ENCODE assay signal across 31 cellular contexts in genomic region chr15:52660192-52660591, GRCh38.
"Had no signal": no experiment of that assay in that cellular context is flagged by ENCODE, and none has a peak within 500 bp of the region (broad histone marks: within the 10 kb centered on the region; RNA-seq: fewer than 3 reads in every experiment).

No MANE protein-coding gene starts in this region.

- H3K27me3 Mint-ChIP-seq: activated CD4-positive, alpha-beta T cell treated with anti-CD3 and anti-CD28 coated beads for 36 hours; activated CD4-positive, alpha-beta T cell treated with anti-CD3 and anti-CD28 coated beads, Interleukin-2, amount 10 ng/mL, durations not matched to agents 7 days and 5 days; activated naive CD4-positive, alpha-beta T cell treated with anti-CD3 and anti-CD28 coated beads, Interleukin-2, amount 50 U/mL, for 24 hours; activated naive CD8-positive, alpha-beta T cell treated with anti-CD3 and anti-CD28 coated beads, Interleukin-2, amount 10 ng/mL, durations not matched to agents 7 days and 5 days; activated T-cell treated with anti-CD3 and anti-CD28 coated beads, Interleukin-2, amount 50 U/mL, for 24 hours had no signal

- H3K27ac Mint-ChIP-seq: activated CD4-positive, alpha-beta T cell treated with anti-CD3 and anti-CD28 coated beads for 36 hours; activated CD4-positive, alpha-beta T cell treated with anti-CD3 and anti-CD28 coated beads, Interleukin-2, amount 10 ng/mL, durations not matched to agents 7 days and 5 days; activated CD8-positive, alpha-beta T cell treated with anti-CD3 and anti-CD28 coated beads, Interleukin-2, amount 10 ng/mL, durations not matched to agents 7 days and 5 days; activated naive CD4-positive, alpha-beta T cell treated with anti-CD3 and anti-CD28 coated beads, Interleukin-2, amount 50 U/mL, for 24 hours; activated naive CD8-positive, alpha-beta T cell treated with anti-CD3 and anti-CD28 coated beads, Interleukin-2, amount 10 ng/mL, durations not matched to agents 7 days and 5 days; activated T-cell treated with anti-CD3 and anti-CD28 coated beads, Interleukin-2, amount 50 U/mL, for 24 hours; activated T-helper 2 cell treated with anti-CD3 and anti-CD28 coated beads, Interferon-gamma antibody, Interleukin-2, Interleukin-4, amounts not matched to agents 10 μg/mL and 5 μg/mL and 100 μg/mL, durations not matched to agents 14 hours and 24 hours and 36 hours; T-helper 1 cell treated with Interleukin-12 subunit alpha and Interleukin-12 subunit beta and Interleukin-4 antibody, amounts not matched to agents 30 μg/mL and 1 μg/mL, for 36 hours; T-helper 2 cell treated with Interferon-gamma antibody and Interleukin-4, amounts not matched to agents 5 μg/mL and 100 μg/mL, for 36 hours had no signal

- H3K4me1 ChIP-seq: SJCRH30 had no signal

- FAIRE-seq: TTC549 had no signal

- ATAC-seq: activated CD4-positive, alpha-beta T cell treated with anti-CD3 and anti-CD28 coated beads for 36 hours; activated CD4-positive, CD25-positive, alpha-beta regulatory T cell treated with anti-CD3 and anti-CD28 coated beads, Interleukin-2, amount 50 U/mL, for 24 hours; activated CD8-positive, alpha-beta T cell treated with anti-CD3 and anti-CD28 coated beads, Interleukin-2, amount 10 ng/mL, durations not matched to agents 7 days and 5 days; Panc1 had no signal

- H3K9me3 ChIP-seq: ascending aorta, breast epithelium, SJCRH30 had no signal

- H3K27ac ChIP-seq: ascending aorta, SJCRH30, SK-N-MC had no signal

- H3K27me3 ChIP-seq: ascending aorta, breast epithelium, SJCRH30 had no signal

- H3K4me3 Mint-ChIP-seq: activated CD4-positive, alpha-beta T cell treated with anti-CD3 and anti-CD28 coated beads for 36 hours; activated CD4-positive, alpha-beta T cell treated with anti-CD3 and anti-CD28 coated beads, Interleukin-2, amount 10 ng/mL, durations not matched to agents 7 days and 5 days; activated CD8-positive, alpha-beta T cell treated with anti-CD3 and anti-CD28 coated beads, Interleukin-2, amount 10 ng/mL, durations not matched to agents 7 days and 5 days; activated naive CD4-positive, alpha-beta T cell treated with anti-CD3 and anti-CD28 coated beads, Interleukin-2, amount 50 U/mL, for 24 hours; activated naive CD8-positive, alpha-beta T cell treated with anti-CD3 and anti-CD28 coated beads, Interleukin-2, amount 10 ng/mL, durations not matched to agents 7 days and 5 days; activated T-cell treated with anti-CD3 and anti-CD28 coated beads, Interleukin-2, amount 50 U/mL, for 24 hours; T-helper 1 cell treated with Interleukin-12 subunit alpha and Interleukin-12 subunit beta and Interleukin-4 antibody, amounts not matched to agents 30 μg/mL and 1 μg/mL, for 36 hours; T-helper 2 cell treated with Interferon-gamma antibody and Interleukin-4, amounts not matched to agents 5 μg/mL and 100 μg/mL, for 36 hours had no signal

- H3K36me3 ChIP-seq: SJCRH30 had no signal

- H3K4me3 ChIP-seq: ascending aorta, breast epithelium, SJCRH30, SK-N-MC had no signal

- DNase-seq: activated CD4-positive, alpha-beta T cell treated with anti-CD3 and anti-CD28 coated beads for 36 hours; activated CD4-positive, alpha-beta T cell treated with anti-CD3 and anti-CD28 coated beads, Interleukin-2, amount 10 ng/mL, durations not matched to agents 7 days and 5 days; activated CD4-positive, alpha-beta T cell treated with anti-CD3 and anti-CD28 coated beads, Interleukin-2, amount 50 U/mL, for 48 hours; activated CD8-positive, alpha-beta T cell treated with anti-CD3 and anti-CD28 coated beads, Interleukin-2, amount 10 ng/mL, durations not matched to agents 7 days and 5 days; activated gamma-delta T cell; activated naive CD4-positive, alpha-beta T cell treated with Interleukin-2 at 50 U/mL for 16 hours; activated naive CD8-positive, alpha-beta T cell treated with anti-CD3 and anti-CD28 coated beads, Interleukin-2, amount 10 ng/mL, durations not matched to agents 7 days and 5 days; activated T-cell treated with anti-CD3 and anti-CD28 coated beads, Interleukin-2, amount 50 U/mL, for 24 hours; amygdala; KBM-7; NCI-H1105; NCI-H1417 treated with DMSO at 0.1 percent for 48 hours; NCI-H1694; NCI-H1930; NCI-H2081 treated with DMSO at 0.1 percent for 48 hours; NCI-H226; NCI-H446 treated with DMSO at 0.1 percent for 48 hours; NCI-H524; NCI-H69; SHP77; SJCRH30 had no signal

- H3K9me3 Mint-ChIP-seq: activated CD4-positive, alpha-beta T cell treated with anti-CD3 and anti-CD28 coated beads, Interleukin-2, amount 10 ng/mL, durations not matched to agents 7 days and 5 days; activated naive CD4-positive, alpha-beta T cell treated with anti-CD3 and anti-CD28 coated beads, Interleukin-2, amount 50 U/mL, for 24 hours; activated naive CD8-positive, alpha-beta T cell treated with anti-CD3 and anti-CD28 coated beads, Interleukin-2, amount 10 ng/mL, durations not matched to agents 7 days and 5 days; activated T-cell treated with anti-CD3 and anti-CD28 coated beads, Interleukin-2, amount 50 U/mL, for 24 hours; activated T-helper 2 cell treated with anti-CD3 and anti-CD28 coated beads, Interferon-gamma antibody, Interleukin-2, Interleukin-4, amounts not matched to agents 10 μg/mL and 5 μg/mL and 100 μg/mL, durations not matched to agents 14 hours and 24 hours and 36 hours; T-helper 1 cell treated with Interleukin-12 subunit alpha and Interleukin-12 subunit beta and Interleukin-4 antibody, amounts not matched to agents 30 μg/mL and 1 μg/mL, for 36 hours; T-helper 2 cell treated with Interferon-gamma antibody and Interleukin-4, amounts not matched to agents 5 μg/mL and 100 μg/mL, for 36 hours had no signal
